ENCODE assay signal across 1 cellular context in genomic region chr20:36908603-36909002, GRCh38.
TF ChIP-seq lines count a peak whose summit lies in the region.

No MANE protein-coding gene starts in this region.

TF ChIP-seq in endothelial cell of umbilical vein, 7 proteins besides CTCF, POLR2A, EP300 and RAD21:
- TF ChIP-seq GATA2 (IDR thresholded peaks at IDR 0.05; ENCODE audit: insufficient read depth, insufficient read length, low read depth, low read length) (no peak), FOS (IDR thresholded peaks at IDR 0.05; ENCODE audit: borderline replicate concordance, insufficient read depth, low read length) (no peak), JUN (IDR thresholded peaks at IDR 0.05; ENCODE audit: borderline replicate concordance, insufficient read depth, insufficient read length, low read depth) (no peak), EZH2 (IDR thresholded peaks at IDR 0.05; ENCODE audit: borderline replicate concordance, low read depth, low read length, severe bottlenecking) (no peak), MAX (IDR thresholded peaks at IDR 0.05; ENCODE audit: insufficient read depth, insufficient read length) (no peak), POLR2AphosphoS5 (IDR thresholded peaks at IDR 0.05; ENCODE audit: insufficient read depth, low read depth, low read length) (no peak), MYC (IDR thresholded peaks at IDR 0.05; ENCODE audit: low read depth, low read length) (no peak)
